Comparison of ENCODE assay signal across 8 cellular contexts in genomic region chrX:65596270-65596669, GRCh38.
DNase-seq lines count a peak whose midpoint lies in the region; ATAC-seq and TF ChIP-seq lines count a peak whose summit lies in the region.

No MANE protein-coding gene starts in this region.

- H3K36me3 Mint-ChIP-seq in activated CD4-positive, alpha-beta T cell treated with anti-CD3 and anti-CD28 coated beads, Interleukin-2, amount 10 ng/mL, durations not matched to agents 24 days and 14 days (ENCODE audit: low read depth), result no peaks in the 10 kb centered on the region

- intact Hi-C loops in A673 (cut with micrococcal nuclease; ENCODE audit: unreplicated experiment), result loop anchor here (5.0 kb wide), 4 partner anchors 71 to 1136 kb away; partner anchors contain the start of gene MSN
- intact Hi-C loops in activated CD4-positive, alpha-beta T cell treated with anti-CD3 and anti-CD28 coated beads, Interleukin-2, amount 10 ng/mL, durations not matched to agents 24 days and 14 days (cut with micrococcal nuclease), result loop anchor here (5.0 kb wide), 3 partner anchors 146 to 391 kb away; no protein-coding TSS in a partner anchor
- intact Hi-C loops in posterior vena cava (cut with DNase I), result loop anchor here in 1 of 2 donors (10.0 kb wide), 2 partner anchors 79 to 109 kb away; no protein-coding TSS in a partner anchor

- no peaks in the 10 kb centered on the region for H3K27me3 ChIP-seq in A673 (replicated peaks; ENCODE audit: insufficient read depth, low read depth, low read length, poor library complexity)

- CTCF ChIA-PET in A673 (lab: Charles Lee), result interaction anchor here (0.9 to 1.0 kb wide), 2 partner anchors 108 to 390 kb away, joined by 3 read pairs; no protein-coding TSS in a partner anchor

- H3K9me3 Mint-ChIP-seq in activated CD4-positive, alpha-beta T cell treated with anti-CD3 and anti-CD28 coated beads, Interleukin-2, amount 10 ng/mL, durations not matched to agents 24 days and 14 days, result no peaks in the 10 kb centered on the region

- H3K27me3 Mint-ChIP-seq in activated CD4-positive, alpha-beta T cell treated with anti-CD3 and anti-CD28 coated beads, Interleukin-2, amount 10 ng/mL, durations not matched to agents 24 days and 14 days, result no peaks in the 10 kb centered on the region

- H3K27ac Mint-ChIP-seq in activated CD4-positive, alpha-beta T cell treated with anti-CD3 and anti-CD28 coated beads, Interleukin-2, amount 10 ng/mL, durations not matched to agents 24 days and 14 days, result peak overlapping the region; percentile 98

- POLR2A ChIA-PET in A673 (lab: Charles Lee; ENCODE audit: low non-redundant PET), result interaction anchor here (0.8 kb wide), 1 partner anchor 102 kb away, joined by 7 read pairs; no protein-coding TSS in a partner anchor

- H3K4me1 ChIP-seq in A673 (ENCODE audit: insufficient read depth, low read length, poor library complexity, severe bottlenecking), result peaks cover 20% of the 10 kb centered on the region

- H3K27ac ChIP-seq in A673 (ENCODE audit: low read depth, low read length, poor library complexity, severe bottlenecking), result peak overlapping the region; percentile 31

- no peak for TF ChIP-seq CTCF in A673 (conservative IDR thresholded peaks at IDR 0.05; ENCODE audit: low read depth, low read length)
- no peak for TF ChIP-seq CTCF in omental fat pad (IDR thresholded peaks at IDR 0.05)

- ATAC-seq in GM19463 (IDR thresholded peaks at IDR 0.05; ENCODE audit: unreplicated experiment) (peak; percentile 63), HG03565 (IDR thresholded peaks at IDR 0.05; ENCODE audit: unreplicated experiment) (peak; percentile 72), omental fat pad (ENCODE audit: low FRiP score) (no peak)

- H3K9me3 ChIP-seq in A673 (ENCODE audit: low read depth, low read length, poor library complexity, severe bottlenecking), result no peaks in the 10 kb centered on the region

- BruUV-seq in A673 (replicated peaks; lab: Mats Ljungman, UMichigan), result no TSS peak

- DNase-seq in A673 (ENCODE audit: low spot score) (peak; percentile 63), posterior vena cava (ENCODE audit: low spot score) (peak; percentile 52), omental fat pad (ENCODE audit: low spot score) (no peak), KG1 (lab: John Stamatoyannopoulos, UW) (no peak)
- DNase-seq in activated CD4-positive, alpha-beta T cell treated with anti-CD3 and anti-CD28 coated beads, Interleukin-2, amount 10 ng/mL, durations not matched to agents 24 days and 14 days, result peak; percentile 84
- DNase-seq in effector CD8-positive, alpha-beta T cell (lab: John Stamatoyannopoulos, UW), result peak; percentile 9

- H3K4me1 Mint-ChIP-seq in activated CD4-positive, alpha-beta T cell treated with anti-CD3 and anti-CD28 coated beads, Interleukin-2, amount 10 ng/mL, durations not matched to agents 24 days and 14 days, result peaks cover 49% of the 10 kb centered on the region

- peak overlapping the region; percentile 69 for H3K4me3 Mint-ChIP-seq in activated CD4-positive, alpha-beta T cell treated with anti-CD3 and anti-CD28 coated beads, Interleukin-2, amount 10 ng/mL, durations not matched to agents 24 days and 14 days

- H3K4me3 ChIP-seq in A673 (ENCODE audit: low read depth, low read length, poor library complexity, severe bottlenecking), result no peak overlapping the region

- no peaks in the 10 kb centered on the region for H3K36me3 ChIP-seq in A673 (ENCODE audit: insufficient read depth, low read length, poor library complexity, severe bottlenecking)

Comparison
In these comparisons a context has a peak if more than half of its experiments do, and no peak if none do; other contexts are left out.
1. DNase-seq: peak in A673 (single experiment), activated CD4-positive, alpha-beta T cell treated with anti-CD3 and anti-CD28 coated beads, Interleukin-2, amount 10 ng/mL, durations not matched to agents 24 days and 14 days (single experiment), effector CD8-positive, alpha-beta T cell (single experiment) and posterior vena cava (single experiment); none in omental fat pad (single experiment) and KG1 (single experiment).